ENCODE assay signal across 28 cellular contexts in genomic region chr6:67694127-67694526, GRCh38.
DNase-seq lines count a peak whose midpoint lies in the region; ATAC-seq and TF ChIP-seq lines count a peak whose summit lies in the region.
"Had no signal": no experiment of that assay in that cellular context is flagged by ENCODE, and none has a peak within 500 bp of the region (broad histone marks: within the 10 kb centered on the region; RNA-seq: fewer than 3 reads in every experiment).

No MANE protein-coding gene starts in this region.

- H3K9ac ChIP-seq in endodermal cell (ENCODE audit: extremely low read depth, low read length, poor library complexity, severe bottlenecking) (no peak overlapping the region), Karpas-422 (ENCODE audit: low read length) (no peak overlapping the region)
- H3K9ac ChIP-seq: parathyroid adenoma had no signal

- H3K27ac ChIP-seq in A673 (ENCODE audit: low read depth, low read length, poor library complexity, severe bottlenecking) (no peak overlapping the region), endodermal cell (ENCODE audit: low read depth, low read length) (no peak overlapping the region), Karpas-422 (ENCODE audit: low read length) (no peak overlapping the region)
- H3K27ac ChIP-seq: epithelial cell of prostate, heart right ventricle, parathyroid adenoma, vagina had no signal

- in situ Hi-C loops in SK-MEL-5 (cut with HindIII; ENCODE audit: low pct_unique_long_range_greater_than_20kb, low sequenced_read_pairs), result no loop called here

- no peaks in the 10 kb centered on the region for H3K9me3 Mint-ChIP-seq in endodermal cell
- H3K9me3 Mint-ChIP-seq: mesothelial cell of epicardium; stimulated activated naive B cell treated with anti-CD40 and anti-IgM and Interleukin-4, amounts not matched to agents 10 μg/mL and 1 μg/mL and 100 μg/mL, for 72 hours had no signal

- no peaks in the 10 kb centered on the region for H3K79me2 ChIP-seq in Karpas-422 (ENCODE audit: low read length)
- H3K79me2 ChIP-seq: parathyroid adenoma had no signal

- H3K36me3 Mint-ChIP-seq in endodermal cell (ENCODE audit: low read depth), result no peaks in the 10 kb centered on the region
- H3K36me3 Mint-ChIP-seq: IgD-negative memory B cell; mesothelial cell of epicardium; stimulated activated naive B cell treated with anti-CD40 and anti-IgM and Interleukin-4, amounts not matched to agents 10 μg/mL and 1 μg/mL and 100 μg/mL, for 72 hours had no signal

- no peaks in the 10 kb centered on the region for H3K9me2 ChIP-seq in Karpas-422 (replicated peaks; ENCODE audit: insufficient read depth, low read length)

- H3K4me1 Mint-ChIP-seq in endodermal cell, result no peaks in the 10 kb centered on the region
- H3K4me1 Mint-ChIP-seq: IgD-negative memory B cell; mesothelial cell of epicardium; natural killer cell; stimulated activated naive B cell treated with anti-CD40 and anti-IgM and Interleukin-4, amounts not matched to agents 10 μg/mL and 1 μg/mL and 100 μg/mL, for 72 hours had no signal

- POLR2A ChIA-PET in A673 (lab: Charles Lee; ENCODE audit: low non-redundant PET), result no interaction called here

- DNase-seq in A673 (ENCODE audit: low spot score) (peak; percentile 10), Kasumi-1 (lab: John Stamatoyannopoulos, UW) (peak; percentile 19 to 21), SK-MEL-5 (ENCODE audit: low read depth, low spot score) (peak; percentile 28), endodermal cell (no peak), anterior cingulate cortex (lab: John Stamatoyannopoulos, UW) (no peak), Karpas-422 (no peak)
- no peak for DNase-seq in activated effector memory CD4-positive, alpha-beta T cell treated with anti-CD3 and anti-CD28 coated beads, Interleukin-2, amount 50 U/mL, for 16 hours
- DNase-seq: activated CD4-positive, CD25-positive, alpha-beta regulatory T cell; activated CD8-positive, alpha-beta T cell treated with anti-CD3 and anti-CD28 coated beads for 36 hours; activated naive CD4-positive, alpha-beta T cell treated with anti-CD3 and anti-CD28 coated beads for 36 hours; amygdala; caudate nucleus; foreskin fibroblast; H7; heart right ventricle; MV-4-11; natural killer cell; NCI-H187; NCI-H2227 treated with DMSO at 0.1 percent for 48 hours; stimulated activated CD4-positive, alpha-beta T cell treated with anti-CD3 and anti-CD28 coated beads, Interleukin-2, amount 100 ng/mL, for 24 hours; stimulated activated naive B cell treated with anti-CD40 and anti-IgM and Interleukin-4, amounts not matched to agents 10 μg/mL and 1 μg/mL and 100 μg/mL, for 72 hours had no signal

- H3K4me1 ChIP-seq in A673 (ENCODE audit: insufficient read depth, low read length, poor library complexity, severe bottlenecking) (peaks cover 5% of the 10 kb centered on the region), endodermal cell (ENCODE audit: control insufficient read depth, insufficient read depth, low read length) (no peaks in the 10 kb centered on the region), Karpas-422 (ENCODE audit: low read length) (no peaks in the 10 kb centered on the region)
- H3K4me1 ChIP-seq: heart right ventricle, parathyroid adenoma, vagina had no signal

- H3K27ac Mint-ChIP-seq in endodermal cell, result no peak overlapping the region
- H3K27ac Mint-ChIP-seq: activated CD8-positive, alpha-beta T cell treated with anti-CD3 and anti-CD28 coated beads for 36 hours; activated naive CD4-positive, alpha-beta T cell treated with anti-CD3 and anti-CD28 coated beads for 36 hours; IgD-negative memory B cell; mesothelial cell of epicardium; natural killer cell; stimulated activated naive B cell treated with anti-CD40 and anti-IgM and Interleukin-4, amounts not matched to agents 10 μg/mL and 1 μg/mL and 100 μg/mL, for 72 hours had no signal

- TF ChIP-seq CTCF in A673 (conservative IDR thresholded peaks at IDR 0.05; ENCODE audit: low read depth, low read length) (0 out of 2 replicates have a peak, but pooled peaks have one; percentile 22), endodermal cell (conservative IDR thresholded peaks at IDR 0.05) (peak; percentile 65)

- H3K9me3 ChIP-seq in A673 (ENCODE audit: low read depth, low read length, poor library complexity, severe bottlenecking) (no peaks in the 10 kb centered on the region), endodermal cell (ENCODE audit: control insufficient read depth, low read length) (no peaks in the 10 kb centered on the region), Karpas-422 (ENCODE audit: low read length) (peaks cover 5% of the 10 kb centered on the region; the same call in 1 of the 2 replicates)
- H3K9me3 ChIP-seq: vagina had no signal

- no peak for ATAC-seq in HG03280 (IDR thresholded peaks at IDR 0.05; ENCODE audit: unreplicated experiment)
- ATAC-seq: activated CD8-positive, alpha-beta T cell treated with anti-CD3 and anti-CD28 coated beads for 36 hours; heart right ventricle; left lobe of liver; natural killer cell; stimulated activated naive B cell treated with anti-CD40 and anti-IgM and Interleukin-4, amounts not matched to agents 10 μg/mL and 1 μg/mL and 100 μg/mL, for 72 hours had no signal

- intact Hi-C loops in A673 (cut with micrococcal nuclease; ENCODE audit: unreplicated experiment), result no loop called here

- H3K4me3 ChIP-seq in A673 (ENCODE audit: low read depth, low read length, poor library complexity, severe bottlenecking) (no peak overlapping the region), endodermal cell (ENCODE audit: low read length) (no peak overlapping the region), Karpas-422 (ENCODE audit: low read length) (no peak overlapping the region)
- H3K4me3 ChIP-seq: heart right ventricle, vagina had no signal

- H3K4me2 ChIP-seq in Karpas-422 (ENCODE audit: low read depth, low read length, poor library complexity, severe bottlenecking), result no peak overlapping the region

- no peak overlapping the region for H2AFZ ChIP-seq in Karpas-422 (ENCODE audit: low read length)
- H2AFZ ChIP-seq: parathyroid adenoma had no signal

- CTCF ChIA-PET in A673 (lab: Charles Lee), result no interaction called here

- no peaks in the 10 kb centered on the region for H4K20me1 ChIP-seq in Karpas-422 (ENCODE audit: insufficient read depth, low read depth, low read length)

- H3K4me3 Mint-ChIP-seq in endodermal cell, result no peak overlapping the region
- H3K4me3 Mint-ChIP-seq: activated CD8-positive, alpha-beta T cell treated with anti-CD3 and anti-CD28 coated beads for 36 hours; activated naive CD4-positive, alpha-beta T cell treated with anti-CD3 and anti-CD28 coated beads for 36 hours; IgD-negative memory B cell; mesothelial cell of epicardium; natural killer cell; stimulated activated naive B cell treated with anti-CD40 and anti-IgM and Interleukin-4, amounts not matched to agents 10 μg/mL and 1 μg/mL and 100 μg/mL, for 72 hours had no signal

- BruUV-seq in A673 (replicated peaks; lab: Mats Ljungman, UMichigan), result no TSS peak

- H3K27me3 ChIP-seq in A673 (replicated peaks; ENCODE audit: insufficient read depth, low read depth, low read length, poor library complexity) (no peaks in the 10 kb centered on the region), endodermal cell (ENCODE audit: control insufficient read depth, insufficient read depth, low read length, poor library complexity, severe bottlenecking) (no peaks in the 10 kb centered on the region), Karpas-422 (ENCODE audit: low read length) (no peaks in the 10 kb centered on the region)
- H3K27me3 ChIP-seq: heart right ventricle, vagina had no signal

- 86 to 91% methylated on average over 1 to 4 of the region's 4 CpGs for WGBS in endodermal cell (ENCODE audit: insufficient coverage in 1 of 2, insufficient read length in 1 of 2), 2 experiments

- no peaks in the 10 kb centered on the region for H3K27me3 Mint-ChIP-seq in endodermal cell (ENCODE audit: insufficient read depth)
- H3K27me3 Mint-ChIP-seq: activated CD8-positive, alpha-beta T cell treated with anti-CD3 and anti-CD28 coated beads for 36 hours; IgD-negative memory B cell; stimulated activated naive B cell treated with anti-CD40 and anti-IgM and Interleukin-4, amounts not matched to agents 10 μg/mL and 1 μg/mL and 100 μg/mL, for 72 hours had no signal

- H3K36me3 ChIP-seq in A673 (ENCODE audit: insufficient read depth, low read length, poor library complexity, severe bottlenecking), result no peaks in the 10 kb centered on the region
- H3K36me3 ChIP-seq in endodermal cell (ENCODE audit: control insufficient read depth, insufficient read depth, low read length), result no peaks in the 10 kb centered on the region
- H3K36me3 ChIP-seq in Karpas-422 (ENCODE audit: insufficient read depth, low read length), result no peaks in the 10 kb centered on the region
- H3K36me3 ChIP-seq: heart right ventricle, vagina had no signal

Comparison
In these comparisons a context has a peak if more than half of its experiments do, and no peak if none do; other contexts are left out.
1. DNase-seq: peak in A673 (single experiment), Kasumi-1 (2 of 2) and SK-MEL-5 (single experiment); none in endodermal cell (single experiment), activated effector memory CD4-positive, alpha-beta T cell treated with anti-CD3 and anti-CD28 coated beads, Interleukin-2, amount 50 U/mL, for 16 hours (single experiment), anterior cingulate cortex (0 of 58) and Karpas-422 (single experiment).